ENCODE assay signal across 11 cellular contexts in the genomic region with DNA sequence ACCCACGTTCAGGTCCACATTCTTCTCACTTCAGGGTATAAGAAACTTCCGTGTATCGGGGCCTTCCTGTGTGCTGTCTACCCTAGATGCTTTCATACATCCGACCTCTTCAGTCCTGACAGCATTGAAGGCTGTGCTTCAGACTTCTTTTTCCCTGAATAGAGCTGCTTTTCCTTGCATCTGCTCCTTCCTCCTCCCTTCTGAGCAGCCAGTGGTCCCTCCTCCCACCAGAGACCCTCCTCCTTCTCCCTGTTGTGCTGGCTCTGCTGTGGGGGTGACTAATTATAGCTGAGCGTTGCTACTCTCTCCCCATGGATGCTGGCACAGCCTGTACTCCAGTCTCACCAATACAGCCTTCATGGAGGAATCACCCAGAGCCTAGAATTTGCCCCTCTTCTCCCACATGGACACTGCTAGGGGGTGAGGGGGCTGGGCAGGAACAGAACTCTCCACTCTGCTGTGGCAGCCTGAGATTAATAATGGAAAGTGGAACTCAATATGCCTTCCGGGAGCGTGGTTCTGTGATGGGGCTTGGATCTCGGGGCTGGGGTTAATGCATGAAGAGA. TPM values are rescaled to one million over a fixed set of nuclear protein-coding genes. Genes with fewer than 3 reads are reported as not detected.
DNase-seq lines count a peak whose midpoint lies in the region; ATAC-seq and TF ChIP-seq lines count a peak whose summit lies in the region.
"Had no signal": no experiment of that assay in that cellular context is flagged by ENCODE, and none has a peak within 500 bp of the region (broad histone marks: within the 10 kb centered on the region; RNA-seq: fewer than 3 reads in every experiment).

No MANE protein-coding gene starts in this region.

- peak overlapping the region; percentile 70 for H3K4me3 ChIP-seq in iPS-15b (ENCODE audit: low read depth, low read length)

- no peak for ATAC-seq in WTC11
- no peak for ATAC-seq in stimulated activated naive CD8-positive, alpha-beta T cell treated with anti-CD3 and anti-CD28 coated beads, Interleukin-15, amount 100 ng/mL, for 72 hours
- ATAC-seq in GM21619 (IDR thresholded peaks at IDR 0.05; ENCODE audit: unreplicated experiment): no peak

- H3K36me3 Mint-ChIP-seq in activated naive CD4-positive, alpha-beta T cell treated with anti-CD3 and anti-CD28 coated beads, Interleukin-2, amount 50 U/mL, for 24 hours: no peaks in the 10 kb centered on the region
- no peaks in the 10 kb centered on the region for H3K36me3 Mint-ChIP-seq in WTC11

- H3K4me1 ChIP-seq in iPS-15b (ENCODE audit: control insufficient read depth, insufficient read depth, low read length): peaks cover 11% of the 10 kb centered on the region

- H3K27me3 Mint-ChIP-seq in activated naive CD4-positive, alpha-beta T cell treated with anti-CD3 and anti-CD28 coated beads, Interleukin-2, amount 50 U/mL, for 24 hours: no peaks in the 10 kb centered on the region
- H3K27me3 Mint-ChIP-seq in WTC11 (ENCODE audit: low read depth): peaks cover 40% of the 10 kb centered on the region
- peaks cover 9% of the 10 kb centered on the region for H3K27me3 Mint-ChIP-seq in stimulated activated naive CD8-positive, alpha-beta T cell treated with anti-CD3 and anti-CD28 coated beads, Interleukin-15, amount 100 ng/mL, for 72 hours

- POLR2A ChIA-PET in WTC11 (lab: Charles Lee): no interaction called here

- peaks cover 29% of the 10 kb centered on the region for H3K4me1 Mint-ChIP-seq in activated naive CD4-positive, alpha-beta T cell treated with anti-CD3 and anti-CD28 coated beads, Interleukin-2, amount 50 U/mL, for 24 hours
- H3K4me1 Mint-ChIP-seq in WTC11: peaks cover 30% of the 10 kb centered on the region
- peaks cover 42% of the 10 kb centered on the region for H3K4me1 Mint-ChIP-seq in stimulated activated naive CD8-positive, alpha-beta T cell treated with anti-CD3 and anti-CD28 coated beads, Interleukin-15, amount 100 ng/mL, for 72 hours

- no peaks in the 10 kb centered on the region for H3K9me3 Mint-ChIP-seq in activated naive CD4-positive, alpha-beta T cell treated with anti-CD3 and anti-CD28 coated beads, Interleukin-2, amount 50 U/mL, for 24 hours
- no peaks in the 10 kb centered on the region for H3K9me3 Mint-ChIP-seq in WTC11
- H3K9me3 Mint-ChIP-seq in stimulated activated naive CD8-positive, alpha-beta T cell treated with anti-CD3 and anti-CD28 coated beads, Interleukin-15, amount 100 ng/mL, for 72 hours: no peaks in the 10 kb centered on the region

- CTCF ChIA-PET in WTC11 (lab: Charles Lee): interaction anchor here (0.6 to 5.0 kb wide), 9 partner anchors 11 to 150 kb away, joined by 3 to 57 read pairs (median 9); partner anchors contain the start of genes ELMO3, KCTD19 and LRRC36

- no peak for DNase-seq in activated naive CD4-positive, alpha-beta T cell treated with Interleukin-2 at 50 U/mL for 16 hours
- DNase-seq in WTC11 (ENCODE audit: low spot score): no peak
- no peak for DNase-seq in stimulated activated naive CD8-positive, alpha-beta T cell treated with anti-CD3 and anti-CD28 coated beads, Interleukin-15, amount 100 ng/mL, for 72 hours
- DNase-seq in hippocampal formation (lab: John Stamatoyannopoulos, UW): no peak
- no peak for DNase-seq in NCI-H2196 (lab: John Stamatoyannopoulos, UW; ENCODE audit: unreplicated experiment)
- DNase-seq: cerebellar nuclear complex, hypothalamus, occipital lobe had no signal

- no peaks in the 10 kb centered on the region for H3K9me3 ChIP-seq in iPS-15b (ENCODE audit: control insufficient read depth, insufficient read depth, low read length)

- peak overlapping the region; percentile 86 for H3K27ac Mint-ChIP-seq in activated naive CD4-positive, alpha-beta T cell treated with anti-CD3 and anti-CD28 coated beads, Interleukin-2, amount 50 U/mL, for 24 hours
- no peak overlapping the region for H3K27ac Mint-ChIP-seq in WTC11
- H3K27ac Mint-ChIP-seq in stimulated activated naive CD8-positive, alpha-beta T cell treated with anti-CD3 and anti-CD28 coated beads, Interleukin-15, amount 100 ng/mL, for 72 hours: peak overlapping the region; percentile 63 to 72

- no peaks in the 10 kb centered on the region for H3K36me3 ChIP-seq in iPS-15b (ENCODE audit: control insufficient read depth, insufficient read depth, low read length)

- TF ChIP-seq CTCF in WTC11 (IDR thresholded peaks at IDR 0.05): no peak

- no peak overlapping the region for H3K9ac ChIP-seq in iPS-15b (ENCODE audit: low read depth, low read length)

- peak overlapping the region; percentile 83 for H3K4me3 Mint-ChIP-seq in activated naive CD4-positive, alpha-beta T cell treated with anti-CD3 and anti-CD28 coated beads, Interleukin-2, amount 50 U/mL, for 24 hours
- H3K4me3 Mint-ChIP-seq in WTC11: peak overlapping the region; percentile 81
- peak overlapping the region; percentile 90 to 97 for H3K4me3 Mint-ChIP-seq in stimulated activated naive CD8-positive, alpha-beta T cell treated with anti-CD3 and anti-CD28 coated beads, Interleukin-15, amount 100 ng/mL, for 72 hours

- H3K27me3 ChIP-seq in iPS-15b (ENCODE audit: control insufficient read depth, insufficient read depth, low read length): peaks cover 23% of the 10 kb centered on the region

TF ChIP-seq in WTC11, 78 proteins besides CTCF, POLR2A, EP300 and RAD21:
- TF ChIP-seq ELF4 (CRISPR knock-in tag; IDR thresholded peaks at IDR 0.05; ENCODE audit: low read depth) (no peak), ZNF263 (CRISPR knock-in tag; IDR thresholded peaks at IDR 0.05; ENCODE audit: low read depth) (peak; percentile 83; the same call in 1 of the 2 replicates)
TF ChIP-seq in WTC11: peak in this region for 1.

RNA-seq across cellular contexts. Expression of gene SLC9A5, which starts 1.1 kb away (rescaled TPM):
- 10.3 to 14.4 TPM (median 12.9 TPM) in 3 replicates for total RNA-seq in WTC11 (2021)

RNA-seq across cellular contexts. Expression of gene FHOD1, which starts 2.6 kb away (rescaled TPM):
- 68.9 to 81.3 TPM (median 71.5 TPM) in 3 replicates for total RNA-seq in WTC11 (2021)

RNA-seq across cellular contexts. Expression of gene TMEM208, which starts 22.9 kb away (rescaled TPM):
- total RNA-seq in WTC11 (2021): 37.4 to 48.4 TPM (median 43.1 TPM) in 3 replicates

RNA-seq across cellular contexts. Expression of gene PLEKHG4, which starts 29.5 kb away (rescaled TPM):
- total RNA-seq in WTC11 (2021): 5.9 to 16.7 TPM (median 15.0 TPM) in 3 replicates

RNA-seq across cellular contexts. Expression of gene ELMO3, which starts 50.9 kb away (rescaled TPM):
- 13.6 to 15.6 TPM (median 15.3 TPM) in 3 replicates for total RNA-seq in WTC11 (2021)
